Comparison of ENCODE assay signal across 1 cellular context in genomic region chr21:38505654-38506523, GRCh38.
TF ChIP-seq lines count a peak whose summit lies in the region.

No MANE protein-coding gene starts in this region.

TF ChIP-seq in K562, 482 proteins besides CTCF, POLR2A, EP300 and RAD21 (continued from another document):
- TF ChIP-seq, protein P1, sequence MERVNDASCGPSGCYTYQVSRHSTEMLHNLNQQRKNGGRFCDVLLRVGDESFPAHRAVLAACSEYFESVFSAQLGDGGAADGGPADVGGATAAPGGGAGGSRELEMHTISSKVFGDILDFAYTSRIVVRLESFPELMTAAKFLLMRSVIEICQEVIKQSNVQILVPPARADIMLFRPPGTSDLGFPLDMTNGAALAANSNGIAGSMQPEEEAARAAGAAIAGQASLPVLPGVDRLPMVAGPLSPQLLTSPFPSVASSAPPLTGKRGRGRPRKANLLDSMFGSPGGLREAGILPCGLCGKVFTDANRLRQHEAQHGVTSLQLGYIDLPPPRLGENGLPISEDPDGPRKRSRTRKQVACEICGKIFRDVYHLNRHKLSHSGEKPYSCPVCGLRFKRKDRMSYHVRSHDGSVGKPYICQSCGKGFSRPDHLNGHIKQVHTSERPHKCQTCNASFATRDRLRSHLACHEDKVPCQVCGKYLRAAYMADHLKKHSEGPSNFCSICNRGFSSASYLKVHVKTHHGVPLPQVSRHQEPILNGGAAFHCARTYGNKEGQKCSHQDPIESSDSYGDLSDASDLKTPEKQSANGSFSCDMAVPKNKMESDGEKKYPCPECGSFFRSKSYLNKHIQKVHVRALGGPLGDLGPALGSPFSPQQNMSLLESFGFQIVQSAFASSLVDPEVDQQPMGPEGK (CRISPR knock-in tag; IDR thresholded peaks at IDR 0.05; ENCODE audit: borderline replicate concordance), result no peak
- TF ChIP-seq ETS2 (tag; IDR thresholded peaks at IDR 0.05; ENCODE audit: borderline replicate concordance, poor library complexity, severe bottlenecking), result no peak
- TF ChIP-seq ZNF133 (CRISPR knock-in tag; IDR thresholded peaks at IDR 0.05), result no peak
- TF ChIP-seq SMC3 (conservative IDR thresholded peaks at IDR 0.05; ENCODE audit: insufficient read depth, low read depth, low read length), result 0 out of 2 replicates have a peak, but pooled peaks have one; percentile 52
- TF ChIP-seq PHB (CRISPR knock-in tag; IDR thresholded peaks at IDR 0.05), result no peak
- TF ChIP-seq ZNF165 (CRISPR knock-in tag; IDR thresholded peaks at IDR 0.05; ENCODE audit: borderline replicate concordance), result no peak
- TF ChIP-seq, protein P2, sequence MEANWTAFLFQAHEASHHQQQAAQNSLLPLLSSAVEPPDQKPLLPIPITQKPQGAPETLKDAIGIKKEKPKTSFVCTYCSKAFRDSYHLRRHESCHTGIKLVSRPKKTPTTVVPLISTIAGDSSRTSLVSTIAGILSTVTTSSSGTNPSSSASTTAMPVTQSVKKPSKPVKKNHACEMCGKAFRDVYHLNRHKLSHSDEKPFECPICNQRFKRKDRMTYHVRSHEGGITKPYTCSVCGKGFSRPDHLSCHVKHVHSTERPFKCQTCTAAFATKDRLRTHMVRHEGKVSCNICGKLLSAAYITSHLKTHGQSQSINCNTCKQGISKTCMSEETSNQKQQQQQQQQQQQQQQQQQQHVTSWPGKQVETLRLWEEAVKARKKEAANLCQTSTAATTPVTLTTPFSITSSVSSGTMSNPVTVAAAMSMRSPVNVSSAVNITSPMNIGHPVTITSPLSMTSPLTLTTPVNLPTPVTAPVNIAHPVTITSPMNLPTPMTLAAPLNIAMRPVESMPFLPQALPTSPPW (CRISPR knock-in tag; IDR thresholded peaks at IDR 0.05), result no peak
- no peak for TF ChIP-seq PYGO2 (tag; IDR thresholded peaks at IDR 0.05)
- no peak for TF ChIP-seq RBFOX2 (IDR thresholded peaks at IDR 0.05; ENCODE audit: low read depth, low read length)
- 0 out of 2 replicates have a peak, but pooled peaks have one; percentile 31 for TF ChIP-seq DEAF1 (CRISPR knock-in tag; IDR thresholded peaks at IDR 0.05)
- no peak for TF ChIP-seq CREB1 (IDR thresholded peaks at IDR 0.05)
- TF ChIP-seq CREB1 (CRISPR knock-in tag; IDR thresholded peaks at IDR 0.05), result no peak
- no peak for TF ChIP-seq FIP1L1 (IDR thresholded peaks at IDR 0.05; ENCODE audit: low read depth, low read length, poor library complexity, severe bottlenecking)
- TF ChIP-seq HCFC1 (IDR thresholded peaks at IDR 0.05; ENCODE audit: low read depth, low read length), result no peak
- TF ChIP-seq HNRNPLL (IDR thresholded peaks at IDR 0.05; ENCODE audit: low read depth, low read length, poor library complexity, severe bottlenecking), result no peak
- TF ChIP-seq RB1 (IDR thresholded peaks at IDR 0.05; ENCODE audit: low read depth), result no peak
- TF ChIP-seq PHB2 (IDR thresholded peaks at IDR 0.05; ENCODE audit: low read depth), result no peak
- no peak for TF ChIP-seq NR2C2 (CRISPR knock-in tag; IDR thresholded peaks at IDR 0.05)
- TF ChIP-seq NR2C2 (tag; IDR thresholded peaks at IDR 0.05), result no peak
- no peak for TF ChIP-seq ZNF316 (IDR thresholded peaks at IDR 0.05)
- TF ChIP-seq MIER1 (IDR thresholded peaks at IDR 0.05; ENCODE audit: low read depth), result no peak
- no peak for TF ChIP-seq TARDBP (IDR thresholded peaks at IDR 0.05)
- TF ChIP-seq, protein P3, sequence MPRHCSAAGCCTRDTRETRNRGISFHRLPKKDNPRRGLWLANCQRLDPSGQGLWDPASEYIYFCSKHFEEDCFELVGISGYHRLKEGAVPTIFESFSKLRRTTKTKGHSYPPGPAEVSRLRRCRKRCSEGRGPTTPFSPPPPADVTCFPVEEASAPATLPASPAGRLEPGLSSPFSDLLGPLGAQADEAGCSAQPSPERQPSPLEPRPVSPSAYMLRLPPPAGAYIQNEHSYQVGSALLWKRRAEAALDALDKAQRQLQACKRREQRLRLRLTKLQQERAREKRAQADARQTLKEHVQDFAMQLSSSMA (CRISPR knock-in tag; IDR thresholded peaks at IDR 0.05), result no peak
- TF ChIP-seq SPI1 (IDR thresholded peaks at IDR 0.05; ENCODE audit: borderline replicate concordance, low read depth, low read length), result peak; percentile 33; the same call in 1 of the 2 replicates
- TF ChIP-seq ZNF561 (CRISPR knock-in tag; conservative IDR thresholded peaks at IDR 0.05), result no peak
- no peak for TF ChIP-seq COPS2 (conservative IDR thresholded peaks at IDR 0.05)
- TF ChIP-seq TAL1 (IDR thresholded peaks at IDR 0.05), result no peak
- TF ChIP-seq ZNF445 (CRISPR knock-in tag; IDR thresholded peaks at IDR 0.05; ENCODE audit: low read depth), result no peak
- TF ChIP-seq TEAD1 (CRISPR knock-in tag; IDR thresholded peaks at IDR 0.05), result peak; percentile 72 to 85; a peak in 3 of 4 replicates
- TF ChIP-seq ZNF140 (CRISPR knock-in tag; IDR thresholded peaks at IDR 0.05), result no peak
- no peak for TF ChIP-seq CHAMP1 (IDR thresholded peaks at IDR 0.05)
- TF ChIP-seq, protein P4, sequence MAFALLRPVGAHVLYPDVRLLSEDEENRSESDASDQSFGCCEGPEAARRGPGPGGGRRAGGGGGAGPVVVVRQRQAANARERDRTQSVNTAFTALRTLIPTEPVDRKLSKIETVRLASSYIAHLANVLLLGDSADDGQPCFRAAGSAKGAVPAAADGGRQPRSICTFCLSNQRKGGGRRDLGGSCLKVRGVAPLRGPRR (CRISPR knock-in tag; IDR thresholded peaks at IDR 0.05), result no peak
TF ChIP-seq in K562: peak in this region for 6.
